ENCODE assay signal across 6 cellular contexts in the genomic region with DNA sequence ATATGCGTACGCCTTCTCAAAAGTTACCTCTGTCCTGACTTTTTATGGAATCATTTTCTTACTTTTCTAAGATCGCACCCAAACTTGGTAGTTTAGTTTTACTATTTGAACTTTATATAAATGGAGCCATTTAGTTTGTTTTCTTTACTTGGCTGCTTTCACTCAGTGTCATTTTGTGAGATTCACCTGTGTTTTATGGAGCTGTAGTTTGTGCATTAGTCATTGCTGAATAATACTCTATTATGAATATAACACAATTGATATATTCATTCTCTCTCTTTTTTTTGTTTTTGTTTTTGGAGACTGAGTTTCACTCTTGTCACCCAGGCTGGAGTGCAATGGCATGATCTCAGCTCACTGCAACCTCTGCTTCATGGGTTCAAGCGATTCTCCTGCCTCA. TPM values are rescaled to one million over a fixed set of nuclear protein-coding genes. Genes with fewer than 3 reads are reported as not detected.
DNase-seq lines count a peak whose midpoint lies in the region; ATAC-seq and TF ChIP-seq lines count a peak whose summit lies in the region.
"Not testable (repeated sequence)": the region's sequence is repeated elsewhere in the genome, so short reads cannot be mapped to it uniquely, and the experiment has no call there.

No MANE protein-coding gene starts in this region.

- CTCF ChIA-PET in PC-3 (lab: Charles Lee); activated CD4-positive, alpha-beta T cell treated with anti-CD3 and anti-CD28 coated beads for 36 hours (lab: Charles Lee); mammary epithelial cell (lab: Charles Lee; ENCODE audit: low non-redundant PET): not testable (repeated sequence)

- H3K4me2 ChIP-seq in PC-3 (ENCODE audit: low read length); mammary epithelial cell (ENCODE audit: insufficient read depth, low read depth, low read length): not testable (repeated sequence)

- H3F3A ChIP-seq in PC-3 (ENCODE audit: low read length, unreplicated experiment) = not testable (repeated sequence)

- not testable (repeated sequence) for H3K79me2 ChIP-seq in PC-3 (ENCODE audit: low read length); mammary epithelial cell (ENCODE audit: insufficient read depth, low read length)

- H3K36me3 ChIP-seq in PC-3 (ENCODE audit: low read depth, low read length); mammary epithelial cell (ENCODE audit: insufficient read depth, low read length): not testable (repeated sequence)

- H3K4me1 ChIP-seq in PC-3 (ENCODE audit: insufficient read depth, low read length); mammary epithelial cell (ENCODE audit: insufficient read depth, low read length); foreskin keratinocyte: not testable (repeated sequence)

- H3K27ac ChIP-seq in PC-3 (ENCODE audit: low read length); mammary epithelial cell (ENCODE audit: insufficient read depth, low read depth, low read length); foreskin keratinocyte: not testable (repeated sequence)

- H3K9me2 ChIP-seq in PC-3 (replicated peaks; ENCODE audit: low read length) = not testable (repeated sequence)

- H2AFZ ChIP-seq in PC-3 (ENCODE audit: low read length); mammary epithelial cell (ENCODE audit: low read depth, low read length): not testable (repeated sequence)

- POLR2A ChIA-PET in PC-3 (lab: Charles Lee; ENCODE audit: unreplicated experiment); activated CD4-positive, alpha-beta T cell treated with anti-CD3 and anti-CD28 coated beads for 36 hours (lab: Charles Lee): not testable (repeated sequence)

- not testable (repeated sequence) for H4K20me1 ChIP-seq in PC-3 (ENCODE audit: low read length); mammary epithelial cell (ENCODE audit: insufficient read depth, low read length)

- BruUV-seq in PC-3 (replicated peaks; lab: Mats Ljungman, UMichigan); mammary epithelial cell (replicated peaks; lab: Mats Ljungman, UMichigan): not testable (repeated sequence)

- H3K4me3 ChIP-seq in PC-3 (ENCODE audit: low read length); mammary epithelial cell (replicated peaks in 1 of 3; ENCODE audit: insufficient read depth in 1 of 3, low read depth in 2 of 3, low read length in 3 of 3): not testable (repeated sequence)

- not testable (repeated sequence) for H3K4me1 Mint-ChIP-seq in T-helper 17 cell; activated CD4-positive, alpha-beta T cell treated with anti-CD3 and anti-CD28 coated beads for 36 hours; central memory CD8-positive, alpha-beta T cell

- in situ Hi-C loops in mammary epithelial cell (cut with MboI; ENCODE audit: low sequenced_read_pairs in 2 of 2) = not testable (repeated sequence)

- not testable (repeated sequence) for H3K9me3 ChIP-seq in PC-3 (ENCODE audit: low read length); T-helper 17 cell (ENCODE audit: control insufficient read depth, low read length, poor library complexity, severe bottlenecking); mammary epithelial cell (replicated peaks; ENCODE audit: insufficient read depth, low read length)

- peak; percentile 73 for ATAC-seq in PC-3
- ATAC-seq in T-helper 17 cell; central memory CD8-positive, alpha-beta T cell (replicated peaks; ENCODE audit: extremely low read depth, poor library complexity, severe bottlenecking): not testable (repeated sequence)
- ATAC-seq in activated CD4-positive, alpha-beta T cell treated with anti-CD3 and anti-CD28 coated beads for 36 hours = peak; percentile 36
- peak; percentile 52 for ATAC-seq in foreskin keratinocyte

- intact Hi-C loops in PC-3 (cut with micrococcal nuclease); activated CD4-positive, alpha-beta T cell treated with anti-CD3 and anti-CD28 coated beads for 36 hours (cut with DNase I, micrococcal nuclease); mammary epithelial cell (cut with micrococcal nuclease): not testable (repeated sequence)

- not testable (repeated sequence) for H3K9ac ChIP-seq in PC-3 (ENCODE audit: low read length); mammary epithelial cell (ENCODE audit: insufficient read depth, low read length)

- not testable (repeated sequence) for H3K9me3 Mint-ChIP-seq in activated CD4-positive, alpha-beta T cell treated with anti-CD3 and anti-CD28 coated beads for 36 hours (ENCODE audit: low read depth); central memory CD8-positive, alpha-beta T cell

- TF ChIP-seq CTCF in PC-3 (conservative IDR thresholded peaks at IDR 0.05; ENCODE audit: low read depth, low read length); mammary epithelial cell (conservative IDR thresholded peaks at IDR 0.05 in 1 of 2, IDR thresholded peaks at IDR 0.05 in 1 of 2; ENCODE audit: extremely low read depth in 1 of 2, insufficient read depth in 1 of 2, low read depth in 1 of 2, low read length in 2 of 2); foreskin keratinocyte (conservative IDR thresholded peaks at IDR 0.05): not testable (repeated sequence)

- not testable (repeated sequence) for H3K4me3 Mint-ChIP-seq in T-helper 17 cell; activated CD4-positive, alpha-beta T cell treated with anti-CD3 and anti-CD28 coated beads for 36 hours; central memory CD8-positive, alpha-beta T cell

- not testable (repeated sequence) for H3K27me3 Mint-ChIP-seq in T-helper 17 cell; activated CD4-positive, alpha-beta T cell treated with anti-CD3 and anti-CD28 coated beads for 36 hours; central memory CD8-positive, alpha-beta T cell

- not testable (repeated sequence) for H3K36me3 Mint-ChIP-seq in T-helper 17 cell (ENCODE audit: low read depth); central memory CD8-positive, alpha-beta T cell (ENCODE audit: insufficient read depth)
- H3K36me3 Mint-ChIP-seq in activated CD4-positive, alpha-beta T cell treated with anti-CD3 and anti-CD28 coated beads for 36 hours (ENCODE audit: low read depth) = peaks cover 31% of the 10 kb centered on the region

- dilution Hi-C loops in mammary epithelial cell (cut with HindIII; ENCODE audit: low sequenced_read_pairs) = not testable (repeated sequence)

- H3K27me3 ChIP-seq in PC-3 (ENCODE audit: low read length); mammary epithelial cell (ENCODE audit: insufficient read depth, low read length); foreskin keratinocyte: not testable (repeated sequence)

- H3K27ac Mint-ChIP-seq in T-helper 17 cell = peak overlapping the region; percentile 21
- H3K27ac Mint-ChIP-seq in activated CD4-positive, alpha-beta T cell treated with anti-CD3 and anti-CD28 coated beads for 36 hours = not testable (repeated sequence)
- peak overlapping the region; percentile 22 for H3K27ac Mint-ChIP-seq in central memory CD8-positive, alpha-beta T cell (ENCODE audit: low read depth)

- 75% methylated on average over 4 of the region's 4 CpGs for WGBS in mammary epithelial cell (ENCODE audit: low coverage, missing lambda C conversion rate)

- not testable (repeated sequence) for DNase-seq in PC-3; T-helper 17 cell; activated CD4-positive, alpha-beta T cell treated with anti-CD3 and anti-CD28 coated beads for 36 hours; central memory CD8-positive, alpha-beta T cell (ENCODE audit: low spot score in 2 of 2); foreskin keratinocyte
- peak; percentile 1 for DNase-seq in mammary epithelial cell

RNA-seq across cellular contexts. Expression of gene ERV3-1, which starts 49.3 kb away (rescaled TPM):
- total RNA-seq in PC-3 (2014; rRNA removed) (4.7 and 8.6 TPM in 2 replicates), T-helper 17 cell (10 to 100 TPM; 15.2 to 21.8 TPM), mammary epithelial cell (10 to 100 TPM in 1 of 2 donors, 1 to 10 TPM in 1; 5.5 to 12.0 TPM), foreskin keratinocyte (1.7 and 2.2 TPM in 2 replicates)
- 1 to 10 TPM; 6.3 to 8.9 TPM for total RNA-seq in activated CD4-positive, alpha-beta T cell treated with anti-CD3 and anti-CD28 coated beads for 36 hours
- polyA plus RNA-seq in mammary epithelial cell (1.4 TPM), foreskin keratinocyte (0.44 and 0.64 TPM in 2 replicates)
- polyA minus RNA-seq in mammary epithelial cell = 4.2 TPM
